12 cellular contexts compared by ENCODE assay signal in the genomic region with DNA sequence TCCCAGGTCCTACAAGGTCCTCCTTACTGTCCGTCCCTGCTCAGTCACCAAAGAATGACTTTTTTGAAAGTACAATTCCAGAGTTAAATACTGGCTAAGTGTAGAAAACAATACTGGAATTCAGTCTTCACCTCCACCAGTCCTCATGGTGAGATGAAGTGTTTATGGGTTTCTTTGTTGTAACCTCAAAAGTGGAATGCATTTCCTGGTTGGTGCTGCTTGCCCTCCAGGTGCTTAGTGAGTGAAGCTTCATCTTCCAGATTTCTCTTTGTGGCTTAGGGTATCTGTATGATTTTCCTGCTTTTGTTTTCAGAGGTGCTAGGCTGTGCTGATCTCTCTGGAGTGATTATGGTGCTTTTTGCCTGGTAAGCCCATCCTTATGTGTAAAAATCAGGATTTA.
"Had no signal": no experiment of that assay in that cellular context is flagged by ENCODE, and none has a peak within 500 bp of the region (broad histone marks: within the 10 kb centered on the region; RNA-seq: fewer than 3 reads in every experiment).

No MANE protein-coding gene starts in this region.

- H3K27ac ChIP-seq: foreskin keratinocyte, heart right ventricle, neutrophil, skin epidermis, upper lobe of left lung had no signal

- DNase-seq: activated CD4-positive, alpha-beta T cell treated with anti-CD3 and anti-CD28 coated beads, Interleukin-2, amount 50 U/mL, for 48 hours; activated gamma-delta T cell; activated T-cell treated with anti-CD3 and anti-CD28 coated beads, Interleukin-2, amount 50 U/mL, for 48 hours; aorta; heart right ventricle; kidney; stimulated activated naive CD4-positive, alpha-beta T cell had no signal

- ATAC-seq: activated CD4-positive, CD25-positive, alpha-beta regulatory T cell treated with anti-CD3 and anti-CD28 coated beads, Interleukin-2, amount 50 U/mL, for 24 hours; foreskin keratinocyte; heart right ventricle had no signal
